Comparison of ENCODE assay signal across 11 cellular contexts in genomic region chr21:26965091-26965566, GRCh38. TPM values are rescaled to one million over a fixed set of nuclear protein-coding genes. Genes with fewer than 3 reads are reported as not detected.
A peak's percentile ranks its signal among the peaks of the same experiment; 100 is the strongest.
DNase-seq lines count a peak whose midpoint lies in the region; ATAC-seq and TF ChIP-seq lines count a peak whose summit lies in the region.
"Had no signal": no experiment of that assay in that cellular context is flagged by ENCODE, and none has a peak within 500 bp of the region (broad histone marks: within the 10 kb centered on the region; RNA-seq: fewer than 3 reads in every experiment).

No MANE protein-coding gene starts in this region.

- no peaks in the 10 kb centered on the region for H3K9me3 ChIP-seq in gastrocnemius medialis
- no peaks in the 10 kb centered on the region for H3K9me3 ChIP-seq in CD4-positive, alpha-beta T cell (ENCODE audit: control insufficient read depth, low read length)

- peak overlapping the region; percentile 72 to 79 (median 77) for H3K27ac ChIP-seq in gastrocnemius medialis
- no peak overlapping the region for H3K27ac ChIP-seq in CD4-positive, alpha-beta T cell (ENCODE audit: low read depth, low read length)

- H3K4me3 Mint-ChIP-seq in brain (peak overlapping the region; percentile 46 to 97 (median 88)), Calu3 (ENCODE audit: low read depth, unreplicated experiment) (no peak overlapping the region)
- H3K4me3 Mint-ChIP-seq in CD4-positive, alpha-beta T cell: no peak overlapping the region

- H3K36me3 ChIP-seq in kidney epithelial cell (ENCODE audit: control insufficient read depth, insufficient read depth, low read length): no peaks in the 10 kb centered on the region
- H3K36me3 ChIP-seq in gastrocnemius medialis: no peaks in the 10 kb centered on the region

- peaks cover 0 to 19% of the 10 kb centered on the region in 2 donors for H3K4me1 ChIP-seq in gastrocnemius medialis

- no peak for TF ChIP-seq POLR2A in gastrocnemius medialis (IDR thresholded peaks at IDR 0.05)

- H3K27me3 Mint-ChIP-seq in brain: peaks cover 59% of the 10 kb centered on the region
- H3K27me3 Mint-ChIP-seq in Calu3 (ENCODE audit: unreplicated experiment): no peaks in the 10 kb centered on the region
- H3K27me3 Mint-ChIP-seq in CD4-positive, alpha-beta T cell: peaks cover 60% of the 10 kb centered on the region

- TF ChIP-seq CTCF in GM10248 (IDR thresholded peaks at IDR 0.05; ENCODE audit: control extremely low read depth, extremely low read depth, low read depth, missing control alignments) (no peak), brain (conservative IDR thresholded peaks at IDR 0.05) (no peak), kidney epithelial cell (IDR thresholded peaks at IDR 0.05; ENCODE audit: insufficient read depth, low read length, poor library complexity, severe bottlenecking) (no peak), gastrocnemius medialis (IDR thresholded peaks at IDR 0.05 in 4 of 5, conservative IDR thresholded peaks at IDR 0.05 in 1 of 5) (peak in 1 of 5 experiments; percentile 38), Calu3 (IDR thresholded peaks at IDR 0.05; ENCODE audit: unreplicated experiment) (no peak)
- no peak for TF ChIP-seq CTCF in CD4-positive, alpha-beta T cell (IDR thresholded peaks at IDR 0.05)

- BruUV-seq in Calu3 (replicated peaks; lab: Mats Ljungman, UMichigan): no TSS peak

- POLR2A ChIA-PET in GM10248 (lab: Yijun Ruan, JAX): no interaction called here
- POLR2A ChIA-PET in CD4-positive, alpha-beta T cell (lab: Charles Lee): no interaction called here

- H3K4me1 Mint-ChIP-seq in brain: peaks cover 56% of the 10 kb centered on the region
- no peaks in the 10 kb centered on the region for H3K4me1 Mint-ChIP-seq in Calu3 (ENCODE audit: low read depth, unreplicated experiment)
- no peaks in the 10 kb centered on the region for H3K4me1 Mint-ChIP-seq in CD4-positive, alpha-beta T cell (ENCODE audit: low read depth)

- H3K27me3 ChIP-seq in kidney epithelial cell (ENCODE audit: control insufficient read depth, insufficient read depth, low read length) (no peaks in the 10 kb centered on the region), gastrocnemius medialis (peaks cover 7 to 18% (median 9%) of the 10 kb centered on the region in 3 donors)
- peaks cover 39% of the 10 kb centered on the region for H3K27me3 ChIP-seq in CD4-positive, alpha-beta T cell (ENCODE audit: control insufficient read depth, insufficient read depth, low read length)

- H3K4me3 ChIP-seq in kidney epithelial cell (ENCODE audit: low read depth, low read length) (peak overlapping the region; percentile 80), gastrocnemius medialis (peak overlapping the region; percentile 63 to 71 (median 68))
- H3K4me3 ChIP-seq: GM12878 had no signal

- no peak for ATAC-seq in gastrocnemius medialis
- ATAC-seq in CD4-positive, alpha-beta T cell (ENCODE audit: poor library complexity): no peak
- ATAC-seq: GM12878, left colon had no signal

- intact Hi-C loops in gastrocnemius medialis (cut with DNase I; ENCODE audit: low total_unique reads) (loop anchor here (10.0 kb wide), 2 partner anchors 200 to 280 kb away; no protein-coding TSS in a partner anchor), Calu3 (cut with micrococcal nuclease; ENCODE audit: unreplicated experiment) (no loop called here)
- intact Hi-C loops in CD4-positive, alpha-beta T cell (cut with DNase I, micrococcal nuclease): no loop called here

- CTCF ChIA-PET in GM10248 (lab: Yijun Ruan, JAX): no interaction called here
- CTCF ChIA-PET in Calu3 (lab: Charles Lee): no interaction called here
- CTCF ChIA-PET in CD4-positive, alpha-beta T cell (lab: Charles Lee): no interaction called here

- in situ Hi-C loops in gastrocnemius medialis (cut with MboI; ENCODE audit: low sequenced_read_pairs in 4 of 4): no loop called here

- peak overlapping the region in 2 of 5 experiments; percentile 56 to 94 for H3K27ac Mint-ChIP-seq in brain
- no peak overlapping the region for H3K27ac Mint-ChIP-seq in Calu3 (ENCODE audit: unreplicated experiment)
- H3K27ac Mint-ChIP-seq in CD4-positive, alpha-beta T cell: no peak overlapping the region

- H3K9me3 Mint-ChIP-seq in brain (peaks cover 0 to 6% (median 0%) of the 10 kb centered on the region in 5 experiments), Calu3 (ENCODE audit: low read depth, unreplicated experiment) (no peaks in the 10 kb centered on the region)
- H3K9me3 Mint-ChIP-seq in CD4-positive, alpha-beta T cell: no peaks in the 10 kb centered on the region

- H3K36me3 Mint-ChIP-seq in brain (no peaks in the 10 kb centered on the region), Calu3 (ENCODE audit: insufficient read depth, unreplicated experiment) (peaks cover 7% of the 10 kb centered on the region)
- no peaks in the 10 kb centered on the region for H3K36me3 Mint-ChIP-seq in CD4-positive, alpha-beta T cell (ENCODE audit: low read depth)

- peak; percentile 6 for DNase-seq in GM10248 (ENCODE audit: extremely low spot score)
- no peak for DNase-seq in kidney epithelial cell (ENCODE audit: low read depth)
- peak in 1 of 2 donors; percentile 30 for DNase-seq in gastrocnemius medialis
- DNase-seq in GDM1 (lab: John Stamatoyannopoulos, UW): no peak
- DNase-seq in NCI-H226: no peak
- DNase-seq in Calu3: no peak
- no peak for DNase-seq in CD4-positive, alpha-beta T cell
- DNase-seq: T-helper 9 cell had no signal

RNA-seq across cellular contexts. Expression of gene ADAMTS5, which starts 1.8 kb away (rescaled TPM):
- polyA plus RNA-seq in brain (ENCODE audit: insufficient read depth, low read depth, low replicate concordance): 0.22 TPM
- total RNA-seq in kidney epithelial cell (16.3 and 17.3 TPM in 2 replicates), gastrocnemius medialis (1 to 10 TPM; 4.3 to 9.0 (median 7.4) TPM), Calu3 (2022) (not detected in 2 replicates)
- total RNA-seq in CD4-positive, alpha-beta T cell: not detected
- total RNA-seq: GM12878 had no signal
- polyA plus RNA-seq: GM12878 had no signal

Comparison
In these comparisons a context has a peak if more than half of its experiments do, and no peak if none do; other contexts are left out.
1. H3K4me3 Mint-ChIP-seq: peak in brain (5 of 5); none in Calu3 (single experiment) and CD4-positive, alpha-beta T cell (single experiment).